ENCODE assay signal across 12 cellular contexts in the genomic region with DNA sequence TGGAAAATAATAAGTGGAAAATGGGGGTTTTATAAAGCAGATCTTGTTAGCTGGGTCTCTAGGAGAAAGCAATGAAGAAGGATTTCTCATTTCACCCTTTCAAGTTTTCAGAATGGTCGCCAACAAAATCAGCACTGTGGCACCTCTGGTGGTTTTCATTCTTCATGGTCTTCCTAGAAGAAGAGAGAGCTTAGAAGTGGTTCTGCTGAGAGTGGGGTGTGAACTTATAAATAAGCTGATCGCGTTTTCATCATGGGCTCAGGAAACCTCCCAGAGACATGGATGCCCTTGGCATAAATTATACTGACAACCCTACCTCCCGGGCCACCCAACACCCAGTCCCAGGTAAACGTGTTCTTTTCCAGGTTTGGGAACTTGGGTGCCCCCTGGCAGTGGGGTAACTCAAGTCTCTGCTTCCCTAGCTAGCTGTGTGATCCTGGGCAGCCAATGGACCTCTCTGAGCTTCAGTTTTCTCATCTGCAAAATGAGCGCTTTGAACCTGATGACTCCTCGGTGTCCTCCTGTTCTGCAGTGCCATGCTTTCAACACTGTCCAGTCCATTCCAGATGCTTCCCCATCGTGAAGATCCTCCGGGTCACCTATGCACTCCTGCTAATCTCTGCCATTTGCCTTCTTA.
DNase-seq lines count a peak whose midpoint lies in the region; ATAC-seq and TF ChIP-seq lines count a peak whose summit lies in the region.
"Had no signal": no experiment of that assay in that cellular context is flagged by ENCODE, and none has a peak within 500 bp of the region (broad histone marks: within the 10 kb centered on the region; RNA-seq: fewer than 3 reads in every experiment).

No MANE protein-coding gene starts in this region.

- no peaks in the 10 kb centered on the region for H3K9me3 Mint-ChIP-seq in T-helper 2 cell treated with Interferon-gamma antibody and Interleukin-4, amounts not matched to agents 5 μg/mL and 100 μg/mL, for 36 hours
- no peaks in the 10 kb centered on the region for H3K9me3 Mint-ChIP-seq in effector memory CD8-positive, alpha-beta T cell

- peak overlapping the region; percentile 85 for H3K27ac Mint-ChIP-seq in T-helper 2 cell treated with Interferon-gamma antibody and Interleukin-4, amounts not matched to agents 5 μg/mL and 100 μg/mL, for 36 hours
- H3K27ac Mint-ChIP-seq in effector memory CD8-positive, alpha-beta T cell = peak overlapping the region; percentile 4 to 48

- H3K9me3 ChIP-seq in Loucy (ENCODE audit: insufficient read depth, low read depth, low read length) (no peaks in the 10 kb centered on the region), psoas muscle (no peaks in the 10 kb centered on the region), transverse colon (no peaks in the 10 kb centered on the region)
- H3K9me3 ChIP-seq: ascending aorta, thyroid gland had no signal

- H3K4me2 ChIP-seq in Loucy (ENCODE audit: low read depth, low read length, poor library complexity, severe bottlenecking) = peak overlapping the region; percentile 75

- peak overlapping the region; percentile 95 for H3K4me3 Mint-ChIP-seq in T-helper 2 cell treated with Interferon-gamma antibody and Interleukin-4, amounts not matched to agents 5 μg/mL and 100 μg/mL, for 36 hours
- H3K4me3 Mint-ChIP-seq in effector memory CD8-positive, alpha-beta T cell = peak overlapping the region; percentile 79 to 83

- H4K20me1 ChIP-seq in Loucy (ENCODE audit: insufficient read depth, low read length, poor library complexity, severe bottlenecking) = no peaks in the 10 kb centered on the region

- in situ Hi-C loops in transverse colon (cut with MboI; ENCODE audit: low pct_ligation_motif_present in 1 of 4, low pct_unique_long_range_greater_than_20kb in 1 of 4, low sequenced_read_pairs in 3 of 4) = no loop called here

- no peaks in the 10 kb centered on the region for H3F3A ChIP-seq in Loucy (ENCODE audit: low read depth)

- H3K9ac ChIP-seq in Loucy (ENCODE audit: low read depth, low read length, poor library complexity, severe bottlenecking) = peak overlapping the region; percentile 46

- H3K4me3 ChIP-seq in Loucy (ENCODE audit: low read length, poor library complexity, severe bottlenecking) (peak overlapping the region; percentile 77), psoas muscle (peak overlapping the region; percentile 62), transverse colon (no peak overlapping the region)

- no peak for ATAC-seq in effector memory CD8-positive, alpha-beta T cell (replicated peaks)
- no peak for ATAC-seq in psoas muscle

- no peaks in the 10 kb centered on the region for H3K36me3 Mint-ChIP-seq in T-helper 2 cell treated with Interferon-gamma antibody and Interleukin-4, amounts not matched to agents 5 μg/mL and 100 μg/mL, for 36 hours (ENCODE audit: low read depth)
- no peaks in the 10 kb centered on the region for H3K36me3 Mint-ChIP-seq in effector memory CD8-positive, alpha-beta T cell (ENCODE audit: insufficient read depth)

- TF ChIP-seq EP300 in transverse colon (IDR thresholded peaks at IDR 0.05; ENCODE audit: low read depth) = no peak

- H3K27me3 ChIP-seq in Loucy (ENCODE audit: insufficient read depth, low read length, poor library complexity, severe bottlenecking) (no peaks in the 10 kb centered on the region), psoas muscle (ENCODE audit: insufficient read depth in 3 of 3, low read length in 2 of 3) (peaks cover 0 to 20% (median 2%) of the 10 kb centered on the region in 3 donors), transverse colon (peaks cover 61% of the 10 kb centered on the region)
- H3K27me3 ChIP-seq: ascending aorta, thyroid gland had no signal

- H2AFZ ChIP-seq in Loucy (ENCODE audit: low read length) = peak overlapping the region; percentile 97

- TF ChIP-seq CTCF in Loucy (conservative IDR thresholded peaks at IDR 0.05; ENCODE audit: low read length) (no peak), psoas muscle (IDR thresholded peaks at IDR 0.05) (no peak), transverse colon (IDR thresholded peaks at IDR 0.05) (no peak)

- DNase-seq in T-helper 2 cell treated with Interferon-gamma antibody and Interleukin-4, amounts not matched to agents 5 μg/mL and 100 μg/mL, for 36 hours (ENCODE audit: low spot score) = peak; percentile 15
- DNase-seq in T-helper 2 cell = no peak
- no peak for DNase-seq in effector memory CD8-positive, alpha-beta T cell
- DNase-seq in psoas muscle = no peak
- DNase-seq in anterior cingulate cortex (lab: John Stamatoyannopoulos, UW) = no peak
- no peak for DNase-seq in COLO668 (lab: John Stamatoyannopoulos, UW; ENCODE audit: unreplicated experiment)
- DNase-seq in transverse colon = no peak
- DNase-seq: 8988T, SIG-M5 had no signal

- no peak for TF ChIP-seq POLR2A in transverse colon (IDR thresholded peaks at IDR 0.05)

- H3K4me1 Mint-ChIP-seq in T-helper 2 cell treated with Interferon-gamma antibody and Interleukin-4, amounts not matched to agents 5 μg/mL and 100 μg/mL, for 36 hours (ENCODE audit: low read depth) = peaks cover 36% of the 10 kb centered on the region
- peaks cover 5 to 12% of the 10 kb centered on the region in 2 donors for H3K4me1 Mint-ChIP-seq in effector memory CD8-positive, alpha-beta T cell (ENCODE audit: low read depth in 2 of 2)

- H3K36me3 ChIP-seq in Loucy (ENCODE audit: insufficient read depth, low read length) = no peaks in the 10 kb centered on the region
- H3K36me3 ChIP-seq in psoas muscle (ENCODE audit: insufficient read depth in 1 of 2, low read depth in 1 of 2) = no peaks in the 10 kb centered on the region
- H3K36me3 ChIP-seq in transverse colon = no peaks in the 10 kb centered on the region
- H3K36me3 ChIP-seq: ascending aorta, thyroid gland had no signal

- H3K79me2 ChIP-seq in Loucy (ENCODE audit: insufficient read depth, low read length) = no peaks in the 10 kb centered on the region

- intact Hi-C loops in psoas muscle (cut with DNase I) (loop anchor here (5.0 kb wide), 1 partner anchor 55 kb away; no protein-coding TSS in a partner anchor), transverse colon (cut with DNase I; ENCODE audit: low total_unique reads) (no loop called here)

- no peaks in the 10 kb centered on the region for H3K9me2 ChIP-seq in Loucy (replicated peaks; ENCODE audit: low read depth, low read length)

- H3K4me1 ChIP-seq in Loucy (ENCODE audit: insufficient read depth, low read length, poor library complexity, severe bottlenecking) (peaks cover 5% of the 10 kb centered on the region), psoas muscle (no peaks in the 10 kb centered on the region), transverse colon (peaks cover 0 to 5% (median 2%) of the 10 kb centered on the region in 4 donors)

- WGBS in psoas muscle, 3 donors = 58 to 67% (median 67%) methylated on average over 9 of the region's 9 CpGs
- WGBS in transverse colon (ENCODE audit: low coverage in 1 of 2), 2 donors = 49% methylated on average over 9 of the region's 9 CpGs; no CpG with 5 or more reads in 1 of the 2 donors

- peaks cover 12% of the 10 kb centered on the region for H3K27me3 Mint-ChIP-seq in T-helper 2 cell treated with Interferon-gamma antibody and Interleukin-4, amounts not matched to agents 5 μg/mL and 100 μg/mL, for 36 hours (ENCODE audit: low read depth)
- peaks cover 39 to 72% of the 10 kb centered on the region in 2 donors for H3K27me3 Mint-ChIP-seq in effector memory CD8-positive, alpha-beta T cell

- H3K27ac ChIP-seq in psoas muscle (no peak overlapping the region), transverse colon (no peak overlapping the region)
- H3K27ac ChIP-seq: ascending aorta had no signal

Comparison
In these comparisons a context has a peak if more than half of its experiments do, and no peak if none do; other contexts are left out.
1. H3K4me3 ChIP-seq: peak in Loucy (single experiment) and psoas muscle (single experiment); none in transverse colon (0 of 4).